Comparison of ENCODE assay signal across 11 cellular contexts in genomic region chr22:38154563-38154915, GRCh38. TPM values are rescaled to one million over a fixed set of nuclear protein-coding genes. Genes with fewer than 3 reads are reported as not detected.
DNase-seq lines count a peak whose midpoint lies in the region; ATAC-seq, FAIRE-seq and TF ChIP-seq lines count a peak whose summit lies in the region.
"Not testable (repeated sequence)": the region's sequence is repeated elsewhere in the genome, so short reads cannot be mapped to it uniquely, and the experiment has no call there.
"Had no signal": no experiment of that assay in that cellular context is flagged by ENCODE, and none has a peak within 500 bp of the region (broad histone marks: within the 10 kb centered on the region; RNA-seq: fewer than 3 reads in every experiment).

No MANE protein-coding gene starts in this region.

- H3K4me3 ChIP-seq in BLaER1 treated with 17β-estradiol and CSF1 and Interleukin-3, amounts not matched to agents 10 nM and 100 nM; RWPE2 (ENCODE audit: severe bottlenecking); epithelial cell of esophagus (ENCODE audit: low read length); trophoblast cell (ENCODE audit: low read depth, low read length): not testable (repeated sequence)

- not testable (repeated sequence) for H3K36me3 Mint-ChIP-seq in HFFc6 (ENCODE audit: low read depth); activated naive CD8-positive, alpha-beta T cell treated with anti-CD3 and anti-CD28 coated beads, Interleukin-2, amount 10 ng/mL, durations not matched to agents 7 days and 5 days

- not testable (repeated sequence) for H3K4ac ChIP-seq in trophoblast cell (ENCODE audit: low read depth, low read length)

- ATAC-seq in RWPE2 (ENCODE audit: low read depth); activated naive CD8-positive, alpha-beta T cell treated with anti-CD3 and anti-CD28 coated beads, Interleukin-2, amount 10 ng/mL, durations not matched to agents 7 days and 5 days (ENCODE audit: low read depth): not testable (repeated sequence)

- H2BK12ac ChIP-seq in trophoblast cell (ENCODE audit: low read length) = not testable (repeated sequence)

- H4K20me1 ChIP-seq in BLaER1 treated with 17β-estradiol and CSF1 and Interleukin-3, amounts not matched to agents 10 nM and 100 nM = peaks cover 0 to 12% (median 0%) of the 10 kb centered on the region in 11 experiments; a peak in 5 of 22 replicates

- H3K9me3 Mint-ChIP-seq in HFFc6; activated naive CD8-positive, alpha-beta T cell treated with anti-CD3 and anti-CD28 coated beads, Interleukin-2, amount 10 ng/mL, durations not matched to agents 7 days and 5 days: not testable (repeated sequence)

- not testable (repeated sequence) for H3K14ac ChIP-seq in trophoblast cell (ENCODE audit: low read length)

- FAIRE-seq in islet of Langerhans (lab: Jason Lieb, UNC) = peak; percentile 13

- not testable (repeated sequence) for H2AFZ ChIP-seq in trophoblast cell (ENCODE audit: insufficient read depth, low read length, poor library complexity)

- H3K27me3 Mint-ChIP-seq in HFFc6 (ENCODE audit: insufficient read depth); activated naive CD8-positive, alpha-beta T cell treated with anti-CD3 and anti-CD28 coated beads, Interleukin-2, amount 10 ng/mL, durations not matched to agents 7 days and 5 days: not testable (repeated sequence)

- H2BK5ac ChIP-seq in trophoblast cell (ENCODE audit: low read depth, low read length, poor library complexity) = not testable (repeated sequence)

- not testable (repeated sequence) for H3K27me3 ChIP-seq in BLaER1 treated with 17β-estradiol and CSF1 and Interleukin-3, amounts not matched to agents 10 nM and 100 nM; RWPE2 (ENCODE audit: insufficient read depth, poor library complexity, severe bottlenecking); trophoblast cell (ENCODE audit: insufficient read depth, low read length)

- not testable (repeated sequence) for H3K4me3 Mint-ChIP-seq in HFFc6; activated naive CD8-positive, alpha-beta T cell treated with anti-CD3 and anti-CD28 coated beads, Interleukin-2, amount 10 ng/mL, durations not matched to agents 7 days and 5 days

- DNase-seq in HFFc6; RWPE2 (ENCODE audit: low spot score); activated naive CD8-positive, alpha-beta T cell treated with anti-CD3 and anti-CD28 coated beads, Interleukin-2, amount 10 ng/mL, durations not matched to agents 7 days and 5 days: not testable (repeated sequence)
- DNase-seq in epithelial cell of esophagus (ENCODE audit: low read depth) (peak; percentile 66), trophoblast cell (peak; percentile 30 to 70)

- H4K12ac ChIP-seq in trophoblast cell (ENCODE audit: low read depth, low read length) = not testable (repeated sequence)

- not testable (repeated sequence) for H3K79me1 ChIP-seq in trophoblast cell (ENCODE audit: low read length)

- peak overlapping the region in 6 of 11 experiments; percentile 10 to 34 (median 21); a peak in 4 of 22 replicates for H3K4me2 ChIP-seq in BLaER1 treated with 17β-estradiol and CSF1 and Interleukin-3, amounts not matched to agents 10 nM and 100 nM
- H3K4me2 ChIP-seq in trophoblast cell (ENCODE audit: low read length) = not testable (repeated sequence)

- H3K9ac ChIP-seq in BLaER1 treated with 17β-estradiol and CSF1 and Interleukin-3, amounts not matched to agents 10 nM and 100 nM; trophoblast cell (ENCODE audit: low read length): not testable (repeated sequence)

- H3K79me2 ChIP-seq in trophoblast cell (ENCODE audit: control insufficient read depth, insufficient read depth, low read length, poor library complexity) = not testable (repeated sequence)

- not testable (repeated sequence) for H3K27ac ChIP-seq in BLaER1 treated with 17β-estradiol and CSF1 and Interleukin-3, amounts not matched to agents 10 nM and 100 nM; RWPE2 (ENCODE audit: poor library complexity, severe bottlenecking); trophoblast cell (ENCODE audit: low read depth, low read length)

- peaks cover 6 to 37% (median 30%) of the 10 kb centered on the region in 10 experiments; a peak in 17 of 20 replicates for H3K4me1 ChIP-seq in BLaER1 treated with 17β-estradiol and CSF1 and Interleukin-3, amounts not matched to agents 10 nM and 100 nM
- not testable (repeated sequence) for H3K4me1 ChIP-seq in RWPE2 (ENCODE audit: insufficient read depth, poor library complexity, severe bottlenecking); trophoblast cell (ENCODE audit: control insufficient read depth in 1 of 2, insufficient read depth in 2 of 2, low read length in 2 of 2)

- WGBS in trophoblast cell (ENCODE audit: extremely low coverage, insufficient coverage, insufficient read length) = no CpG with 5 or more reads among the region's 1 CpG

- H3K4me1 Mint-ChIP-seq in HFFc6 (ENCODE audit: low read depth); activated naive CD8-positive, alpha-beta T cell treated with anti-CD3 and anti-CD28 coated beads, Interleukin-2, amount 10 ng/mL, durations not matched to agents 7 days and 5 days: not testable (repeated sequence)

- POLR2A ChIA-PET in activated naive CD8-positive, alpha-beta T cell treated with anti-CD3 and anti-CD28 coated beads, Interleukin-2, amount 10 ng/mL, durations not matched to agents 7 days and 5 days (lab: Charles Lee) = not testable (repeated sequence)

- H3K18ac ChIP-seq in trophoblast cell (ENCODE audit: low read length) = not testable (repeated sequence)

- not testable (repeated sequence) for H3K23ac ChIP-seq in trophoblast cell (ENCODE audit: low read length)

- H3K36me3 ChIP-seq in BLaER1 treated with 17β-estradiol and CSF1 and Interleukin-3, amounts not matched to agents 10 nM and 100 nM; RWPE2 (ENCODE audit: low read depth); trophoblast cell (ENCODE audit: control insufficient read depth in 1 of 2, insufficient read depth in 2 of 2, low read length in 2 of 2): not testable (repeated sequence)

- H4K91ac ChIP-seq in trophoblast cell (ENCODE audit: low read depth, low read length) = not testable (repeated sequence)

- H3K9me3 ChIP-seq in BLaER1 treated with 17β-estradiol and CSF1 and Interleukin-3, amounts not matched to agents 10 nM and 100 nM (replicated peaks in 1 of 11); RWPE2 (ENCODE audit: severe bottlenecking); trophoblast cell (ENCODE audit: insufficient read depth, low read depth, low read length): not testable (repeated sequence)

- not testable (repeated sequence) for H4K8ac ChIP-seq in trophoblast cell (ENCODE audit: low read depth, low read length)

- TF ChIP-seq CTCF in HFFc6 (IDR thresholded peaks at IDR 0.05) = peak; percentile 35
- peak; percentile 4 for TF ChIP-seq CTCF in RWPE2 (IDR thresholded peaks at IDR 0.05; ENCODE audit: poor library complexity, severe bottlenecking)
- TF ChIP-seq CTCF in epithelial cell of esophagus (IDR thresholded peaks at IDR 0.05; ENCODE audit: insufficient read depth, low read depth, low read length, missing control alignments) = not testable (repeated sequence)

- H2BK120ac ChIP-seq in trophoblast cell (ENCODE audit: insufficient read depth, low read length, poor library complexity) = not testable (repeated sequence)

- H3K27ac Mint-ChIP-seq in HFFc6 = not testable (repeated sequence)
- peak overlapping the region; percentile 7 for H3K27ac Mint-ChIP-seq in activated naive CD8-positive, alpha-beta T cell treated with anti-CD3 and anti-CD28 coated beads, Interleukin-2, amount 10 ng/mL, durations not matched to agents 7 days and 5 days

- not testable (repeated sequence) for H2AK5ac ChIP-seq in trophoblast cell (ENCODE audit: low read length)

RNA-seq across cellular contexts. Expression of gene PLA2G6, which starts 27.1 kb away (rescaled TPM):
- 1 to 10 TPM; 4.1 to 6.6 (median 5.3) TPM for total RNA-seq in HFFc6 (2021; fragmentation: NEBNext Ultra II Directional; extraction: Animal tissue kit (Norgen Biotek cat#: 25700))
- total RNA-seq in activated naive CD8-positive, alpha-beta T cell treated with anti-CD3 and anti-CD28 coated beads, Interleukin-2, amount 10 ng/mL, durations not matched to agents 7 days and 5 days = 100 to 1,000 TPM in 1 of 2 experiments, 10 to 100 TPM in 1; 94.6 to 103 TPM
- 5.6 and 7.2 TPM in 2 replicates for polyA plus RNA-seq in trophoblast cell (2013)

RNA-seq across cellular contexts. Expression of gene BAIAP2L2, which starts 44.1 kb away (rescaled TPM):
- total RNA-seq in HFFc6 (2021; fragmentation: NEBNext Ultra II Directional; extraction: Animal tissue kit (Norgen Biotek cat#: 25700)) = under 1 TPM in 1 of 6 experiments, not detected in 5; 0.08 TPM
- total RNA-seq in activated naive CD8-positive, alpha-beta T cell treated with anti-CD3 and anti-CD28 coated beads, Interleukin-2, amount 10 ng/mL, durations not matched to agents 7 days and 5 days = 1 to 10 TPM; 1.6 to 2.0 TPM
- 0.27 and 0.35 TPM in 2 replicates for polyA plus RNA-seq in trophoblast cell (2013)
- total RNA-seq: H4, HT1080 had no signal
- polyA plus RNA-seq: CD4-positive, CD25-positive, alpha-beta regulatory T cell; CD8-positive, alpha-beta memory T cell had no signal

RNA-seq across cellular contexts. Expression of gene MAFF, which starts 47.3 kb away (rescaled TPM):
- total RNA-seq in HFFc6 (2021; fragmentation: NEBNext Ultra II Directional; extraction: Animal tissue kit (Norgen Biotek cat#: 25700)) = 10 to 100 TPM; 17.2 to 24.1 (median 22.8) TPM
- 10 to 100 TPM; 10.8 to 12.8 TPM for total RNA-seq in activated naive CD8-positive, alpha-beta T cell treated with anti-CD3 and anti-CD28 coated beads, Interleukin-2, amount 10 ng/mL, durations not matched to agents 7 days and 5 days
- 36.7 and 39.8 TPM in 2 replicates for polyA plus RNA-seq in trophoblast cell (2013)

Comparison
In these comparisons a context has a peak if more than half of its experiments do, and no peak if none do; other contexts are left out.
1. RNA of gene PLA2G6, which starts 27.1 kb away (total RNA-seq): 94.6 to 103 TPM in activated naive CD8-positive, alpha-beta T cell treated with anti-CD3 and anti-CD28 coated beads, Interleukin-2, amount 10 ng/mL, durations not matched to agents 7 days and 5 days; 4.1 to 6.6 TPM in HFFc6; every median in the first group is over 10 times any median in the second.